17 cellular contexts compared by ENCODE assay signal in genomic region chr1:56821462-56821797, GRCh38. TPM values are rescaled to one million over a fixed set of nuclear protein-coding genes. Genes with fewer than 3 reads are reported as not detected.
A peak's percentile ranks its signal among the peaks of the same experiment; 100 is the strongest.
DNase-seq lines count a peak whose midpoint lies in the region; ATAC-seq, FAIRE-seq and TF ChIP-seq lines count a peak whose summit lies in the region.
"Had no signal": no experiment of that assay in that cellular context is flagged by ENCODE, and none has a peak within 500 bp of the region (broad histone marks: within the 10 kb centered on the region; RNA-seq: fewer than 3 reads in every experiment).

No MANE protein-coding gene starts in this region.

- H3K36me3 Mint-ChIP-seq in mesothelial cell of epicardium: no peaks in the 10 kb centered on the region
- H3K36me3 Mint-ChIP-seq: T-cell had no signal

- H3K4me1 ChIP-seq in left lung (peaks cover 0 to 6% of the 10 kb centered on the region in 2 donors), SJCRH30 (no peaks in the 10 kb centered on the region), adrenal gland (replicated peaks in 1 of 2) (no peaks in the 10 kb centered on the region)

- H3K27ac Mint-ChIP-seq in mesothelial cell of epicardium: no peak overlapping the region
- H3K27ac Mint-ChIP-seq: activated T-helper 1 cell treated with anti-CD3 and anti-CD28 coated beads, Interleukin-12 subunit alpha, Interleukin-12 subunit beta, Interleukin-2, Interleukin-4 antibody, amounts not matched to agents 30 ng/mL and 10 ng/mL and 1 ng/mL, durations not matched to agents 14 hours and 24 hours and 36 hours; GM23338; T-cell had no signal

- H3K27ac ChIP-seq in left lung: no peak overlapping the region
- no peak overlapping the region for H3K27ac ChIP-seq in SJCRH30
- no peak overlapping the region for H3K27ac ChIP-seq in adrenal gland
- H3K27ac ChIP-seq: sigmoid colon had no signal

- H3K4me3 ChIP-seq in bronchial epithelial cell (ENCODE audit: low read depth, low read length) (no peak overlapping the region), left lung (no peak overlapping the region), SJCRH30 (no peak overlapping the region), adrenal gland (no peak overlapping the region)
- H3K4me3 ChIP-seq: BLaER1 treated with 17β-estradiol and CSF1 and Interleukin-3, amounts not matched to agents 10 nM and 100 nM; GM23338; sigmoid colon had no signal

- FAIRE-seq in bronchial epithelial cell (lab: Jason Lieb, UNC): no peak

- WGBS in adrenal gland, 4 donors: 0 to 5% (median 0%) methylated on average over 1 of the region's 1 CpG; no CpG with 5 or more reads in 1 of the 4 donors

- H3K4me3 Mint-ChIP-seq in mesothelial cell of epicardium: no peak overlapping the region
- H3K4me3 Mint-ChIP-seq: activated T-helper 1 cell treated with anti-CD3 and anti-CD28 coated beads, Interleukin-12 subunit alpha, Interleukin-12 subunit beta, Interleukin-2, Interleukin-4 antibody, amounts not matched to agents 30 ng/mL and 10 ng/mL and 1 ng/mL, durations not matched to agents 14 hours and 24 hours and 36 hours; GM23338; T-cell had no signal

- DNase-seq in DMS53 treated with DMSO at 0.1 percent for 48 hours (lab: John Stamatoyannopoulos, UW; ENCODE audit: unreplicated experiment): peak; percentile 66
- DNase-seq in M059J (ENCODE audit: low read depth): peak; percentile 50
- DNase-seq in bronchial epithelial cell (ENCODE audit: low read depth): peak; percentile 44
- no peak for DNase-seq in left lung
- DNase-seq in mesothelial cell of epicardium (ENCODE audit: low spot score in 2 of 2, unreplicated experiment in 2 of 2): no peak
- no peak for DNase-seq in stimulated activated CD4-positive, alpha-beta T cell treated with anti-CD3 and anti-CD28 coated beads, Interleukin-4, amount 100 ng/mL, for 4 hours
- DNase-seq in SJCRH30: no peak
- no peak for DNase-seq in adrenal gland

- peaks cover 8% of the 10 kb centered on the region for H3K9me3 Mint-ChIP-seq in mesothelial cell of epicardium
- H3K9me3 Mint-ChIP-seq: activated T-helper 1 cell treated with anti-CD3 and anti-CD28 coated beads, Interleukin-12 subunit alpha, Interleukin-12 subunit beta, Interleukin-2, Interleukin-4 antibody, amounts not matched to agents 30 ng/mL and 10 ng/mL and 1 ng/mL, durations not matched to agents 14 hours and 24 hours and 36 hours; GM23338; T-cell had no signal

- H3K36me3 ChIP-seq in bronchial epithelial cell (ENCODE audit: control insufficient read depth, insufficient read depth, low read length): no peaks in the 10 kb centered on the region
- H3K36me3 ChIP-seq in left lung: no peaks in the 10 kb centered on the region
- H3K36me3 ChIP-seq in SJCRH30: no peaks in the 10 kb centered on the region
- H3K36me3 ChIP-seq in adrenal gland (replicated peaks in 1 of 2): no peaks in the 10 kb centered on the region
- H3K36me3 ChIP-seq: BLaER1 treated with 17β-estradiol and CSF1 and Interleukin-3, amounts not matched to agents 10 nM and 100 nM; sigmoid colon had no signal

- H3K27me3 Mint-ChIP-seq in mesothelial cell of epicardium (ENCODE audit: low read depth): peaks cover 5% of the 10 kb centered on the region

- no peaks in the 10 kb centered on the region for H3K27me3 ChIP-seq in bronchial epithelial cell (ENCODE audit: control insufficient read depth, insufficient read depth, low read length)
- no peaks in the 10 kb centered on the region for H3K27me3 ChIP-seq in left lung
- H3K27me3 ChIP-seq in SJCRH30: peaks cover 6% of the 10 kb centered on the region; the same call in 1 of the 2 replicates
- H3K27me3 ChIP-seq in adrenal gland: no peaks in the 10 kb centered on the region
- H3K27me3 ChIP-seq: BLaER1 treated with 17β-estradiol and CSF1 and Interleukin-3, amounts not matched to agents 10 nM and 100 nM; sigmoid colon had no signal

- H3K9me3 ChIP-seq in left lung: no peaks in the 10 kb centered on the region
- H3K9me3 ChIP-seq in SJCRH30 (replicated peaks): no peaks in the 10 kb centered on the region
- H3K9me3 ChIP-seq in adrenal gland (replicated peaks in 1 of 3): no peaks in the 10 kb centered on the region
- H3K9me3 ChIP-seq: BLaER1 treated with 17β-estradiol and CSF1 and Interleukin-3, amounts not matched to agents 10 nM and 100 nM; sigmoid colon had no signal

- no peak for TF ChIP-seq CTCF in bronchial epithelial cell (IDR thresholded peaks at IDR 0.05; ENCODE audit: insufficient read depth, low read length, severe bottlenecking)
- no peak for TF ChIP-seq CTCF in left lung (IDR thresholded peaks at IDR 0.05)
- TF ChIP-seq CTCF in mesothelial cell of epicardium (IDR thresholded peaks at IDR 0.05; ENCODE audit: unreplicated experiment): no peak
- no peak for TF ChIP-seq CTCF in adrenal gland (IDR thresholded peaks at IDR 0.05)

- peak; percentile 33 for ATAC-seq in left lung

- intact Hi-C loops in left lung (cut with DNase I) (no loop called here), adrenal gland (cut with DNase I) (loop anchor here in 1 of 2 donors (10.0 kb wide), 1 partner anchor 1537 kb away; no protein-coding TSS in a partner anchor)

- TF ChIP-seq POLR2A in adrenal gland (IDR thresholded peaks at IDR 0.05): no peak

- H3K4me1 Mint-ChIP-seq in mesothelial cell of epicardium: peaks cover 37% of the 10 kb centered on the region
- H3K4me1 Mint-ChIP-seq: T-cell had no signal

RNA-seq across cellular contexts. Expression of gene FYB2, which starts 2.2 kb away (rescaled TPM):
- total RNA-seq in M059J (2014; rRNA removed; shearing (Covaris generic)): not detected in 2 replicates
- total RNA-seq in bronchial epithelial cell (0.13 TPM in 1 of 2 replicates, not detected in the other), left lung (1 to 10 TPM in 1 of 2 donors, under 1 TPM in 1; 0.87 to 1.2 TPM), mesothelial cell of epicardium (0.34 to 0.45 TPM (median 0.40 TPM) in 3 replicates), adrenal gland (not detected)
- not detected in 2 replicates for total RNA-seq in SJCRH30 (2014; rRNA removed; shearing (Covaris generic))
- polyA plus RNA-seq in adrenal gland: not detected
- total RNA-seq: activated T-helper 1 cell treated with anti-CD3 and anti-CD28 coated beads, Interleukin-12 subunit alpha, Interleukin-12 subunit beta, Interleukin-2, Interleukin-4 antibody, amounts not matched to agents 30 ng/mL and 10 ng/mL and 1 ng/mL, durations not matched to agents 14 hours and 24 hours and 36 hours; GM23338; LHCN-M2; sigmoid colon; subcutaneous adipose tissue; T-cell had no signal

RNA-seq across cellular contexts. Expression of gene C8A, which starts 33.2 kb away (rescaled TPM):
- not detected in 2 replicates for total RNA-seq in M059J (2014; rRNA removed; shearing (Covaris generic))
- total RNA-seq in bronchial epithelial cell (not detected in 2 replicates), left lung (not detected), mesothelial cell of epicardium (not detected in 3 replicates), adrenal gland (under 1 TPM in 1 of 8 donors, not detected in 7; 0.07 TPM)
- total RNA-seq in SJCRH30 (2014; rRNA removed; shearing (Covaris generic)): not detected in 2 replicates
- polyA plus RNA-seq in adrenal gland: under 1 TPM in 1 of 3 donors, not detected in 2; 0.07 TPM
- total RNA-seq: activated T-helper 1 cell treated with anti-CD3 and anti-CD28 coated beads, Interleukin-12 subunit alpha, Interleukin-12 subunit beta, Interleukin-2, Interleukin-4 antibody, amounts not matched to agents 30 ng/mL and 10 ng/mL and 1 ng/mL, durations not matched to agents 14 hours and 24 hours and 36 hours; GM23338; left ventricle myocardium superior; LHCN-M2; sigmoid colon; subcutaneous adipose tissue had no signal
- polyA plus RNA-seq: GM23338, neural cell, sigmoid colon had no signal

Comparison
In these comparisons a context has a peak if more than half of its experiments do, and no peak if none do; other contexts are left out.
1. DNase-seq: peak in DMS53 treated with DMSO at 0.1 percent for 48 hours (single experiment), M059J (single experiment) and bronchial epithelial cell (single experiment); none in left lung (0 of 2), mesothelial cell of epicardium (0 of 2), stimulated activated CD4-positive, alpha-beta T cell treated with anti-CD3 and anti-CD28 coated beads, Interleukin-4, amount 100 ng/mL, for 4 hours (0 of 2), SJCRH30 (0 of 2) and adrenal gland (0 of 7).